Comparison of ENCODE assay signal across 21 cellular contexts in the genomic region with DNA sequence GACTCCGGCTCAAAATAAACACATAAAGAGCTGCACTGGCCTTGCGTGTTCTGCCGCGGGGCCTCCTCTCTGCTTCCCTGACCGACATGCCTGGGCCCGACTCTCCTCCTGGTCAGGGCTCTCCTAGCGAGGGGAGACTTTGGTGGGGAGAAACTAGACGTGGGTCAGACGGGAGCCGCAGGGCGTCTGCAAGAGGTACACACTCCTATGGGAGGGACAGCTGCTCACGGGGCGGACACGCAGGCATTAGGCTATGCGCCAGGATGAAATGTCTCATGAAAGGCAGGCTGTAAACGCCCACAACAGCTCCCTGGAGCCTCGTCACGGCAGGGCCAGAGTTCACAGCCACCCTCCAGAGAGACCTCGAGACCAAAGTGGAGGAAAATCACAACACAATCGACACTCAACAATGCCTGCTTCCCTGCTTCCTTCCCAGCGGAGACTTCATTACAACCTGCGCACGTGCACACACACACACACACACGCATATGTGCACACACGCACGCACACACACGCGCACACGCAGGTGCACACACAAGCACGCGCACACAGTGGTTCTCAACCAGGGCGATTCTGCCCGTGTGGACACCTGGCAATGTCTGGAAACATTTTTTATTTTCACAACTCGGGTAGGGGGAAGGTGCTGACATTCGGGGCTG. TPM values are rescaled to one million over a fixed set of nuclear protein-coding genes. Genes with fewer than 3 reads are reported as not detected.
DNase-seq lines count a peak whose midpoint lies in the region; ATAC-seq and TF ChIP-seq lines count a peak whose summit lies in the region.
"Had no signal": no experiment of that assay in that cellular context is flagged by ENCODE, and none has a peak within 500 bp of the region (broad histone marks: within the 10 kb centered on the region; RNA-seq: fewer than 3 reads in every experiment).

No MANE protein-coding gene starts in this region.

- peak overlapping the region in 3 of 5 experiments; percentile 68 to 84 (median 82) for H3K27ac Mint-ChIP-seq in brain
- no peak overlapping the region for H3K27ac Mint-ChIP-seq in CD14-positive monocyte
- H3K27ac Mint-ChIP-seq: activated CD8-positive, alpha-beta T cell treated with anti-CD3 and anti-CD28 coated beads, Interleukin-2, amount 10 ng/mL, durations not matched to agents 7 days and 5 days; activated T-cell treated with anti-CD3 and anti-CD28 coated beads, Interleukin-2, amount 50 U/mL, for 24 hours; dendritic cell treated with granulocyte-macrophage colony-stimulating factor and Interleukin-4, amounts not matched to agents 40 ng/mL and 50 ng/mL, for 4 days; mesothelial cell of epicardium had no signal

- TF ChIP-seq CTCF in brain (conservative IDR thresholded peaks at IDR 0.05) (no peak), mucosa of descending colon (IDR thresholded peaks at IDR 0.05) (no peak), lower leg skin (IDR thresholded peaks at IDR 0.05) (no peak), CD14-positive monocyte (IDR thresholded peaks at IDR 0.05) (no peak)

- H3K9me3 Mint-ChIP-seq in brain = peaks cover 0 to 3% (median 0%) of the 10 kb centered on the region in 5 experiments
- peaks cover 0 to 3% (median 0%) of the 10 kb centered on the region in 7 donors for H3K9me3 Mint-ChIP-seq in CD14-positive monocyte
- H3K9me3 Mint-ChIP-seq: activated T-cell treated with anti-CD3 and anti-CD28 coated beads, Interleukin-2, amount 50 U/mL, for 24 hours; CD8-positive, alpha-beta memory T cell; dendritic cell treated with granulocyte-macrophage colony-stimulating factor and Interleukin-4, amounts not matched to agents 40 ng/mL and 50 ng/mL, for 4 days; mesothelial cell of epicardium had no signal

- H3K36me3 ChIP-seq in BLaER1 (peaks cover 66% of the 10 kb centered on the region), H7 (replicated peaks; ENCODE audit: control insufficient read depth, insufficient read depth, low read length) (peaks cover 10% of the 10 kb centered on the region), mucosa of descending colon (ENCODE audit: low read depth) (no peaks in the 10 kb centered on the region)

- 65 to 70% methylated on average over 35 of the region's 35 CpGs for WGBS in lower leg skin, 2 donors

- no peaks in the 10 kb centered on the region; the same call in 1 of the 2 replicates for H3K27me3 ChIP-seq in BLaER1
- H3K27me3 ChIP-seq in H7 (ENCODE audit: control insufficient read depth, insufficient read depth, low read length) = no peaks in the 10 kb centered on the region
- H3K27me3 ChIP-seq: heart right ventricle had no signal

- peak overlapping the region; percentile 81 for H3K4me2 ChIP-seq in BLaER1

- H4K20me1 ChIP-seq in BLaER1 = peaks cover 72% of the 10 kb centered on the region

- H3K4me3 Mint-ChIP-seq in brain (peak overlapping the region in 2 of 5 experiments; percentile 42 to 45), CD14-positive monocyte (no peak overlapping the region)
- H3K4me3 Mint-ChIP-seq: activated CD8-positive, alpha-beta T cell treated with anti-CD3 and anti-CD28 coated beads, Interleukin-2, amount 10 ng/mL, durations not matched to agents 7 days and 5 days; activated T-cell treated with anti-CD3 and anti-CD28 coated beads, Interleukin-2, amount 50 U/mL, for 24 hours; dendritic cell treated with granulocyte-macrophage colony-stimulating factor and Interleukin-4, amounts not matched to agents 40 ng/mL and 50 ng/mL, for 4 days; mesothelial cell of epicardium had no signal

- H3K27ac ChIP-seq in BLaER1 = peak overlapping the region; percentile 61
- H3K27ac ChIP-seq: heart right ventricle, prostate gland had no signal

- peaks cover 83% of the 10 kb centered on the region for H3K4me1 ChIP-seq in BLaER1
- H3K4me1 ChIP-seq in mucosa of descending colon (ENCODE audit: low read depth) = peaks cover 9% of the 10 kb centered on the region

- H3K27me3 Mint-ChIP-seq in brain = no peaks in the 10 kb centered on the region
- peaks cover 0 to 2% (median 0%) of the 10 kb centered on the region in 3 donors for H3K27me3 Mint-ChIP-seq in CD14-positive monocyte (ENCODE audit: low read depth in 3 of 3)
- H3K27me3 Mint-ChIP-seq: activated T-cell treated with anti-CD3 and anti-CD28 coated beads, Interleukin-2, amount 50 U/mL, for 24 hours; CD8-positive, alpha-beta memory T cell; dendritic cell treated with granulocyte-macrophage colony-stimulating factor and Interleukin-4, amounts not matched to agents 40 ng/mL and 50 ng/mL, for 4 days had no signal

- H3K36me3 Mint-ChIP-seq in brain (peaks cover 40% of the 10 kb centered on the region), CD14-positive monocyte (peaks cover 35 to 52% of the 10 kb centered on the region in 2 donors)

- peaks cover 20% of the 10 kb centered on the region for H3K4me1 Mint-ChIP-seq in brain
- peaks cover 20% of the 10 kb centered on the region for H3K4me1 Mint-ChIP-seq in CD14-positive monocyte

- H3K4me3 ChIP-seq in BLaER1 (no peak overlapping the region), H7 (ENCODE audit: insufficient read depth, low read depth, low read length) (no peak overlapping the region), mucosa of descending colon (no peak overlapping the region), lower leg skin (ENCODE audit: low read depth, poor library complexity, severe bottlenecking) (no peak overlapping the region)
- H3K4me3 ChIP-seq: heart right ventricle, prostate gland had no signal

- H3K9me3 ChIP-seq in BLaER1 (peaks cover 9% of the 10 kb centered on the region), mucosa of descending colon (no peaks in the 10 kb centered on the region)
- H3K9me3 ChIP-seq: prostate gland had no signal

- no peak for TF ChIP-seq POLR2A in lower leg skin (IDR thresholded peaks at IDR 0.05)

- intact Hi-C loops in mucosa of descending colon (cut with DNase I, micrococcal nuclease) = no loop called here
- intact Hi-C loops in lower leg skin (cut with DNase I; ENCODE audit: low total_unique reads) = no loop called here
- intact Hi-C loops in CD14-positive monocyte (cut with micrococcal nuclease) = no loop called here

- peak; percentile 34 for DNase-seq in H7
- peak in 2 of 3 donors; percentile 19 to 48 for DNase-seq in mucosa of descending colon
- no peak for DNase-seq in lower leg skin (ENCODE audit: low spot score in 2 of 2)
- no peak for DNase-seq in CD14-positive monocyte (ENCODE audit: low spot score)
- no peak for DNase-seq in EL
- DNase-seq: activated CD8-positive, alpha-beta T cell treated with anti-CD3 and anti-CD28 coated beads, Interleukin-2, amount 10 ng/mL, durations not matched to agents 7 days and 5 days; activated naive CD4-positive, alpha-beta T cell; activated T-cell treated with anti-CD3 and anti-CD28 coated beads, Interleukin-2, amount 50 U/mL, for 24 hours; CD8-positive, alpha-beta memory T cell; heart right ventricle; Kasumi-1; NCI-H1048; NCI-H2029; NCI-H526 treated with DMSO at 0.1 percent for 48 hours; substantia nigra had no signal

- H3K9ac ChIP-seq in BLaER1 = no peak overlapping the region

- ATAC-seq in mucosa of descending colon = peak; percentile 80
- ATAC-seq: activated CD4-positive, CD25-positive, alpha-beta regulatory T cell treated with anti-CD3 and anti-CD28 coated beads, Interleukin-2, amount 50 U/mL, for 24 hours; activated CD8-positive, alpha-beta T cell treated with anti-CD3 and anti-CD28 coated beads, Interleukin-2, amount 10 ng/mL, durations not matched to agents 7 days and 5 days; heart right ventricle had no signal

RNA-seq across cellular contexts. Expression of gene SLC39A3, which starts 5.8 kb away (rescaled TPM):
- total RNA-seq in H7 (2014; rRNA removed; shearing (Covaris generic)) = 42.5 and 45.8 TPM in 2 replicates
- polyA plus RNA-seq in brain (ENCODE audit: insufficient read depth, low read depth, low replicate concordance) (93.6 TPM), CD14-positive monocyte (10 to 100 TPM; 37.0 to 39.5 TPM)
- total RNA-seq in mucosa of descending colon (10 to 100 TPM; 15.5 to 20.9 (median 19.2) TPM), lower leg skin (10 to 100 TPM; 20.2 to 27.0 (median 21.6) TPM)

RNA-seq across cellular contexts. Expression of gene DIRAS1, which starts 12.9 kb away (rescaled TPM):
- 8.2 and 12.2 TPM in 2 replicates for total RNA-seq in H7 (2014; rRNA removed; shearing (Covaris generic))
- polyA plus RNA-seq in brain (ENCODE audit: insufficient read depth, low read depth, low replicate concordance) (64.5 TPM), CD14-positive monocyte (not detected)
- total RNA-seq in mucosa of descending colon (1 to 10 TPM in 1 of 3 donors, under 1 TPM in 2; 0.20 to 1.7 (median 0.80) TPM), lower leg skin (1 to 10 TPM in 3 of 4 donors, under 1 TPM in 1; 0.46 to 6.1 (median 3.4) TPM)
- total RNA-seq: activated CD8-positive, alpha-beta T cell treated with anti-CD3 and anti-CD28 coated beads, Interleukin-2, amount 10 ng/mL, durations not matched to agents 7 days and 5 days had no signal
- polyA plus RNA-seq: CD8-positive, alpha-beta memory T cell had no signal

RNA-seq across cellular contexts. Expression of gene GNG7, which starts 31.6 kb away (rescaled TPM):
- 1.1 and 1.5 TPM in 2 replicates for total RNA-seq in H7 (2014; rRNA removed; shearing (Covaris generic))
- polyA plus RNA-seq in brain (ENCODE audit: insufficient read depth, low read depth, low replicate concordance) (32.9 TPM), CD14-positive monocyte (1 to 10 TPM; 1.1 to 1.6 TPM)
- total RNA-seq in mucosa of descending colon (1 to 10 TPM; 2.5 to 6.9 (median 2.9) TPM), lower leg skin (1 to 10 TPM in 3 of 4 donors, under 1 TPM in 1; 0.59 to 3.4 (median 2.4) TPM)

RNA-seq across cellular contexts. Expression of gene SGTA, which starts 49.0 kb away (rescaled TPM):
- total RNA-seq in H7 (2014; rRNA removed; shearing (Covaris generic)) = 97.4 and 103 TPM in 2 replicates
- 207 TPM for polyA plus RNA-seq in brain (ENCODE audit: insufficient read depth, low read depth, low replicate concordance)
- 10 to 100 TPM; 37.7 to 52.7 (median 48.9) TPM for total RNA-seq in mucosa of descending colon
- total RNA-seq in lower leg skin = 10 to 100 TPM; 37.9 to 49.5 (median 44.1) TPM
- 10 to 100 TPM; 21.6 to 22.0 TPM for polyA plus RNA-seq in CD14-positive monocyte

RNA-seq across cellular contexts. Expression of gene THOP1, which starts 51.2 kb away (rescaled TPM):
- total RNA-seq in H7 (2014; rRNA removed; shearing (Covaris generic)) = 206 and 287 TPM in 2 replicates
- polyA plus RNA-seq in brain (ENCODE audit: insufficient read depth, low read depth, low replicate concordance) (107 TPM), CD14-positive monocyte (10 to 100 TPM; 14.6 to 17.6 TPM)
- total RNA-seq in mucosa of descending colon (10 to 100 TPM; 38.5 to 53.1 (median 46.6) TPM), lower leg skin (10 to 100 TPM; 35.9 to 56.5 (median 43.7) TPM)

Comparison
In these comparisons a context has a peak if more than half of its experiments do, and no peak if none do; other contexts are left out.
1. DNase-seq: peak in H7 (single experiment) and mucosa of descending colon (2 of 3); none in lower leg skin (0 of 2), CD14-positive monocyte (single experiment) and EL (single experiment).
2. H3K27ac Mint-ChIP-seq: peak in brain (3 of 5); none in CD14-positive monocyte (0 of 7).